In the genomic region with DNA sequence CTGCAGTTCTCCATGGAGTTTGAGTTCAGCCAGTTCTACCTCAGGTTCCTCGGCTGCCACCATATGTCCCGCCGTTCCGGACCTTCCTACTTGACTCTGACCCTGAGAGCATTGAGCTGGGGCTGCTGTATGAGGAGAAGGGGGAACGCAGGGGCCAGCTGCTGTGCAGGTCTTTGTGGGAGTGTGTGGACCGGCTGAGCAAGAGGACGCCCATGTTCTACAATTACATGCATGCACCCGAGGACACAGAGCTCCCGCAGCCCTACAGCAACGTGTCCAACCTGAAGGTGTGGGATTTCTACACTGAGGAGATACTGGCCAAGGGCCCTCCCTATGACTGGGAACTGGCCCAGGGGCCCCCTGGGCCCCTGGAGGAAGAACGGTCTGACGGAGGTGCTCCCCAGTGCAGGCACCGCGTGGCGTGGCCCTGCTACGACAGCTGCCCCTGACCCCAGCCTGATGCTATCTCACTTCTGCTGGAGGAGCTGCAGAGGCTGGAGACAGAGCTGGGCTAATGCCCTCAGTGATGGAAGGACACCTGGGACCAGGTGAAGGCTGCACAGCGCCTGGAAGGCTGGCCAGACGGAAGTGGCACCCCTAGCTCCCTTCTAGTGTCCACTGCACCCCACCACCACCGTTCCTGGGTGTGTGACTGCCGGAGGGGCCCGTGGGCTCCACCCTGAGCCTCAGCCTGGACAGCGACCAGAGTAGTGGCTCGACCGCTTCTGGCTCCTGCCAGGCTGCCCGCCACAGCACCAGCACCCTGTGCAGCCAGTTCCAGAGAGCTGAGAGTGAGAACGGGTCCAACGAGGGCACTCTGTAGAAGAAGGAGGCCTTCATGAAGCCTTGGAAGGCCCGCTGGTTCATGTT, we compare ENCODE assay signal across 27 cellular contexts. TPM values are rescaled to one million over a fixed set of nuclear protein-coding genes. Genes with fewer than 3 reads are reported as not detected.
"Had no signal": no experiment of that assay in that cellular context is flagged by ENCODE, and none has a peak within 500 bp of the region (broad histone marks: within the 10 kb centered on the region; RNA-seq: fewer than 3 reads in every experiment).

No MANE protein-coding gene starts in this region.

- H3K4me1 Mint-ChIP-seq: activated naive CD4-positive, alpha-beta T cell treated with anti-CD3 and anti-CD28 coated beads, Interleukin-2, amount 50 U/mL, for 24 hours; naive B cell had no signal

- H3K27ac Mint-ChIP-seq: activated naive CD4-positive, alpha-beta T cell treated with anti-CD3 and anti-CD28 coated beads, Interleukin-2, amount 50 U/mL, for 24 hours; naive B cell had no signal

- DNase-seq: activated CD4-positive, alpha-beta T cell treated with anti-CD3 and anti-CD28 coated beads, Interleukin-2, amount 50 U/mL, for 1 hour; activated CD4-positive, CD25-positive, alpha-beta regulatory T cell treated with anti-CD3 and anti-CD28 coated beads, Interleukin-2, amount 50 U/mL, for 72 hours; activated gamma-delta T cell treated with Interleukin-2 at 50 U/mL for 16 hours; activated T-cell treated with anti-CD3 and anti-CD28 coated beads, Interleukin-2, amount 50 U/mL, for 1 hour; anterior cingulate cortex; body of pancreas; caudate nucleus; dermis blood vessel endothelial cell; effector CD8-positive, alpha-beta T cell; erythroblast; foreskin fibroblast; lower lobe of right lung; mesendoderm; naive B cell; occipital lobe; trophoblast cell; uterus; WERI-Rb-1 had no signal

- H3K9me3 Mint-ChIP-seq: activated naive CD4-positive, alpha-beta T cell treated with anti-CD3 and anti-CD28 coated beads, Interleukin-2, amount 50 U/mL, for 24 hours; naive B cell had no signal

- H3K9me3 ChIP-seq: body of pancreas, lower lobe of right lung, uterus had no signal

- H3K4me3 ChIP-seq: body of pancreas, hepatocyte, lower lobe of right lung, uterus had no signal

- H3K36me3 Mint-ChIP-seq: activated naive CD4-positive, alpha-beta T cell treated with anti-CD3 and anti-CD28 coated beads, Interleukin-2, amount 50 U/mL, for 24 hours; naive B cell had no signal

- H3K36me3 ChIP-seq: lower lobe of right lung, uterus, WERI-Rb-1 had no signal

- H3K4me3 Mint-ChIP-seq: activated naive CD4-positive, alpha-beta T cell treated with anti-CD3 and anti-CD28 coated beads, Interleukin-2, amount 50 U/mL, for 24 hours; naive B cell had no signal

- H3K4me1 ChIP-seq: uterus had no signal

- ATAC-seq: body of pancreas, lower lobe of right lung had no signal

- H3K27me3 ChIP-seq: body of pancreas, hepatocyte, uterus had no signal

- H3K27ac ChIP-seq: body of pancreas, hepatocyte, lower lobe of right lung, uterus, WERI-Rb-1 had no signal

RNA-seq across cellular contexts. Expression of a gene that starts 20.8 kb away (rescaled TPM):
- total RNA-seq: body of pancreas; dermis blood vessel endothelial cell; fibroblast of lung; lower lobe of right lung; mucosa of gallbladder; renal cortical epithelial cell; T-helper 2 cell treated with Interferon-gamma antibody and Interleukin-4, amounts not matched to agents 100 ng/mL and 5 ng/mL, for 36 hours; temporal lobe; uterus had no signal
- polyA plus RNA-seq: fibroblast of lung, neural cell had no signal

RNA-seq across cellular contexts. Expression of a gene that starts 32.0 kb away (rescaled TPM):
- total RNA-seq: dermis blood vessel endothelial cell; fibroblast of lung; glomerular endothelial cell; hepatocyte; mucosa of gallbladder; renal cortical epithelial cell; T-helper 2 cell treated with Interferon-gamma antibody and Interleukin-4, amounts not matched to agents 100 ng/mL and 5 ng/mL, for 36 hours; uterus had no signal
- polyA plus RNA-seq: fibroblast of lung, neural cell had no signal
